ENCODE assay signal across 27 cellular contexts in genomic region chr12:113758165-113758924, GRCh38.
"Had no signal": no experiment of that assay in that cellular context is flagged by ENCODE, and none has a peak within 500 bp of the region (broad histone marks: within the 10 kb centered on the region; RNA-seq: fewer than 3 reads in every experiment).

No MANE protein-coding gene starts in this region.

- H3K9me3 ChIP-seq: colonic mucosa, gastrocnemius medialis, mucosa of descending colon, prostate gland, right atrium auricular region, thoracic aorta, upper lobe of left lung had no signal

- H3K4me3 ChIP-seq: colonic mucosa, gastrocnemius medialis, hepatocyte, lung, mucosa of descending colon, prostate gland, right atrium auricular region, smooth muscle cell, thoracic aorta, tibial nerve, upper lobe of left lung had no signal

- H3K36me3 ChIP-seq: colonic mucosa, gastrocnemius medialis, prostate gland, right atrium auricular region, thoracic aorta, tibial nerve, upper lobe of left lung had no signal

- H3K27ac ChIP-seq: colonic mucosa, epithelial cell of prostate, gastrocnemius medialis, hepatocyte, prostate gland, right atrium auricular region, thoracic aorta, tibial nerve, upper lobe of left lung had no signal

- H3K79me2 ChIP-seq: hepatocyte had no signal

- H2AFZ ChIP-seq: hepatocyte had no signal

- H3K27me3 ChIP-seq: colonic mucosa, hepatocyte, right atrium auricular region, upper lobe of left lung had no signal

- H3K4me1 ChIP-seq: colonic mucosa, gastrocnemius medialis, prostate gland, right atrium auricular region, tibial nerve, upper lobe of left lung had no signal

- H3K4me2 ChIP-seq: hepatocyte, smooth muscle cell had no signal

- ATAC-seq: esophagus mucosa; gastrocnemius medialis; left lobe of liver; mucosa of descending colon; natural killer cell treated with Interleukin-12 subunit alpha and Interleukin-12 subunit beta and Interleukin-15 and Interleukin-18, amount 100 ng/mL, for 72 hours; sciatic nerve; stimulated activated memory B cell treated with anti-CD40 and anti-IgM and Interleukin-4, amounts not matched to agents 10 μg/mL and 1 μg/mL and 100 μg/mL, for 72 hours; stimulated activated naive CD8-positive, alpha-beta T cell treated with anti-CD3 and anti-CD28 coated beads, Interleukin-15, Interleukin-2, amounts not matched to agents 100 U/mL and 50 U/mL, for 24 hours had no signal

- DNase-seq: colonic mucosa; effector CD8-positive, alpha-beta T cell; endodermal cell; foreskin fibroblast; gastrocnemius medialis; head of caudate nucleus; kidney; mucosa of descending colon; naive B cell; stimulated activated CD4-positive, alpha-beta T cell treated with anti-CD3 and anti-CD28 coated beads, Interleukin-12 subunit alpha, Interleukin-12 subunit beta, amount 100 ng/mL, for 4 hours; stimulated activated CD4-positive, alpha-beta T cell treated with anti-CD3 and anti-CD28 coated beads, Interleukin-1b, Interleukin-23, amount 100 ng/mL, for 48 hours; stimulated activated CD4-positive, alpha-beta T cell treated with anti-CD3 and anti-CD28 coated beads, Interleukin-4, amount 100 ng/mL, for 1 hour; stimulated activated naive CD8-positive, alpha-beta T cell treated with anti-CD3 and anti-CD28 coated beads, Interleukin-15, Interleukin-2, amounts not matched to agents 100 U/mL and 50 U/mL, for 24 hours; upper lobe of left lung had no signal
